ENCODE assay signal across 29 cellular contexts in the genomic region with DNA sequence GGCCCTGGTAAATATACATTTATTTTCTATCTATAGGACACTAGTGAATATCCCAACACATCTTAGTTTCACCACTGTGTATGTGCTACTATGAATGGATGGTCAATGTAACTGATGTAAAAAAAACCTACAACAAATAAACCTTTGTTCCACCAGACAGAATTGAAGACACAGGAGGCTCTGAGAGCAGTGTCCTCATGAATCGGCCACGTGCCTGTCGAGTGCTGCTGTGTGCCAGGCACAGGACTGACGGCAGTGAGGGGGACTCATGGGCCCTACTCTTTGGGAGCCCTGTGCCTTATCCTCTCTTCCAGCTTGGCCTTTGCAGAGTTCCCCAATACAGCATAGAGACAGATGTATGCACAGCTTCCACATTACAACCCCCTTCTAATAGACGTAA.
DNase-seq lines count a peak whose midpoint lies in the region; ATAC-seq and FAIRE-seq lines count a peak whose summit lies in the region.
"Had no signal": no experiment of that assay in that cellular context is flagged by ENCODE, and none has a peak within 500 bp of the region (broad histone marks: within the 10 kb centered on the region; RNA-seq: fewer than 3 reads in every experiment).

No MANE protein-coding gene starts in this region.

- no peaks in the 10 kb centered on the region for H3K4me1 Mint-ChIP-seq in stimulated activated effector memory CD8-positive, alpha-beta T cell treated with anti-CD3 and anti-CD28 coated beads, Interleukin-12 subunit alpha, Interleukin-12 subunit beta, amount 100 ng/mL, for 72 hours
- H3K4me1 Mint-ChIP-seq: activated CD4-positive, alpha-beta memory T cell treated with anti-CD3 and anti-CD28 coated beads, Interleukin-2, amount 10 ng/mL, durations not matched to agents 7 days and 5 days; activated naive CD8-positive, alpha-beta T cell treated with anti-CD3 and anti-CD28 coated beads for 36 hours; T-cell had no signal

- H3K27me3 ChIP-seq in layer of hippocampus (ENCODE audit: control insufficient read depth, insufficient read depth, low read length): no peaks in the 10 kb centered on the region
- H3K27me3 ChIP-seq: MG63, SJCRH30, upper lobe of left lung had no signal

- peak overlapping the region; percentile 99 for H3K27ac ChIP-seq in caudate nucleus (ENCODE audit: low read depth, low read length)
- H3K27ac ChIP-seq in layer of hippocampus (ENCODE audit: low read depth, low read length): peak overlapping the region; percentile 99
- H3K27ac ChIP-seq: psoas muscle, SJCRH30, upper lobe of left lung had no signal

- H3K36me3 Mint-ChIP-seq in stimulated activated effector memory CD8-positive, alpha-beta T cell treated with anti-CD3 and anti-CD28 coated beads, Interleukin-12 subunit alpha, Interleukin-12 subunit beta, amount 100 ng/mL, for 72 hours: peaks cover 96% of the 10 kb centered on the region

- DNase-seq in HTR-8/SVneo (ENCODE audit: insufficient read length, low spot score): no peak
- peak in 57 of 61 donors; percentile 24 to 92 (median 79) for DNase-seq in caudate nucleus (lab: John Stamatoyannopoulos, UW)
- DNase-seq in stimulated activated effector memory CD8-positive, alpha-beta T cell treated with anti-CD3 and anti-CD28 coated beads, Interleukin-12 subunit alpha, Interleukin-12 subunit beta, amount 100 ng/mL, for 72 hours (ENCODE audit: low spot score in 2 of 2): no peak
- DNase-seq in NCI-H2171 treated with DMSO at 0.1 percent for 48 hours (lab: John Stamatoyannopoulos, UW): no peak
- DNase-seq in SIG-M5 (lab: John Stamatoyannopoulos, UW): no peak
- DNase-seq: ACHN; activated CD4-positive, alpha-beta memory T cell treated with anti-CD3 and anti-CD28 coated beads, Interleukin-2, amount 10 ng/mL, durations not matched to agents 7 days and 5 days; activated CD4-positive, alpha-beta T cell treated with anti-CD3 and anti-CD28 coated beads for 1 hour; activated effector memory CD4-positive, alpha-beta T cell treated with anti-CD3 and anti-CD28 coated beads, Interleukin-2, amount 50 U/mL, for 16 hours; activated naive CD8-positive, alpha-beta T cell treated with anti-CD3 and anti-CD28 coated beads for 36 hours; cerebellar nuclear complex; COR-L47; DMS53; glutamatergic neuron; H7; KG1; mammary epithelial cell; MG63; NCI-H2081; NCI-H774; psoas muscle; SJCRH30; T-cell; upper lobe of left lung had no signal

- ATAC-seq in stimulated activated effector memory CD8-positive, alpha-beta T cell treated with anti-CD3 and anti-CD28 coated beads, Interleukin-12 subunit alpha, Interleukin-12 subunit beta, amount 100 ng/mL, for 72 hours: no peak
- ATAC-seq in HG02884 (IDR thresholded peaks at IDR 0.05; ENCODE audit: unreplicated experiment) (no peak), HG02938 (IDR thresholded peaks at IDR 0.05; ENCODE audit: unreplicated experiment) (no peak)
- ATAC-seq: psoas muscle, T-cell had no signal

- H3K27ac Mint-ChIP-seq in stimulated activated effector memory CD8-positive, alpha-beta T cell treated with anti-CD3 and anti-CD28 coated beads, Interleukin-12 subunit alpha, Interleukin-12 subunit beta, amount 100 ng/mL, for 72 hours: peak overlapping the region; percentile 68
- H3K27ac Mint-ChIP-seq: activated CD4-positive, alpha-beta memory T cell treated with anti-CD3 and anti-CD28 coated beads, Interleukin-2, amount 10 ng/mL, durations not matched to agents 7 days and 5 days; T-cell had no signal

- peak; percentile 36 for FAIRE-seq in HTR-8/SVneo (lab: Jason Lieb, UNC)
- FAIRE-seq: G401.6, RCC 7860 had no signal

- no peak overlapping the region for H3K4me3 Mint-ChIP-seq in stimulated activated effector memory CD8-positive, alpha-beta T cell treated with anti-CD3 and anti-CD28 coated beads, Interleukin-12 subunit alpha, Interleukin-12 subunit beta, amount 100 ng/mL, for 72 hours
- H3K4me3 Mint-ChIP-seq: activated CD4-positive, alpha-beta memory T cell treated with anti-CD3 and anti-CD28 coated beads, Interleukin-2, amount 10 ng/mL, durations not matched to agents 7 days and 5 days; activated naive CD8-positive, alpha-beta T cell treated with anti-CD3 and anti-CD28 coated beads for 36 hours; T-cell had no signal

- no peaks in the 10 kb centered on the region for H3K9me3 Mint-ChIP-seq in stimulated activated effector memory CD8-positive, alpha-beta T cell treated with anti-CD3 and anti-CD28 coated beads, Interleukin-12 subunit alpha, Interleukin-12 subunit beta, amount 100 ng/mL, for 72 hours
- H3K9me3 Mint-ChIP-seq: activated CD4-positive, alpha-beta memory T cell treated with anti-CD3 and anti-CD28 coated beads, Interleukin-2, amount 10 ng/mL, durations not matched to agents 7 days and 5 days; activated naive CD8-positive, alpha-beta T cell treated with anti-CD3 and anti-CD28 coated beads for 36 hours; T-cell had no signal

Comparison
In these comparisons a context has a peak if more than half of its experiments do, and no peak if none do; other contexts are left out.
1. DNase-seq: peak in caudate nucleus (57 of 61); none in HTR-8/SVneo (single experiment), stimulated activated effector memory CD8-positive, alpha-beta T cell treated with anti-CD3 and anti-CD28 coated beads, Interleukin-12 subunit alpha, Interleukin-12 subunit beta, amount 100 ng/mL, for 72 hours (0 of 2), NCI-H2171 treated with DMSO at 0.1 percent for 48 hours (single experiment) and SIG-M5 (single experiment).